In genomic region chr15:59741274-59741906, GRCh38 we compare ENCODE assay signal across 8 cellular contexts. TPM values are rescaled to one million over a fixed set of nuclear protein-coding genes. Genes with fewer than 3 reads are reported as not detected.
DNase-seq lines count a peak whose midpoint lies in the region; ATAC-seq and TF ChIP-seq lines count a peak whose summit lies in the region.

No MANE protein-coding gene starts in this region.

- H3K27me3 Mint-ChIP-seq in activated naive CD4-positive, alpha-beta T cell treated with anti-CD3 and anti-CD28 coated beads, Interleukin-2, amount 10 ng/mL, durations not matched to agents 7 days and 5 days = peaks cover 17% of the 10 kb centered on the region

- CTCF ChIA-PET in activated naive CD4-positive, alpha-beta T cell treated with anti-CD3 and anti-CD28 coated beads, Interleukin-2, amount 10 ng/mL, durations not matched to agents 7 days and 5 days (lab: Charles Lee) = interaction anchor here (0.9 to 1.7 kb wide), 8 partner anchors 10 to 587 kb away, joined by 3 to 10 read pairs (median 4); partner anchors contain the start of gene FOXB1
- CTCF ChIA-PET in GM10248 (lab: Yijun Ruan, JAX) = interaction anchor here (1.1 to 2.9 kb wide), 7 partner anchors 11 to 779 kb away, joined by 3 to 10 read pairs (median 4); no protein-coding TSS in a partner anchor

- H3K36me3 ChIP-seq in testis (ENCODE audit: low read depth, missing control alignments) = no peaks in the 10 kb centered on the region
- H3K36me3 ChIP-seq in effector memory CD4-positive, alpha-beta T cell (ENCODE audit: control insufficient read depth, insufficient read depth, low read length) = no peaks in the 10 kb centered on the region

- H3K4me1 ChIP-seq in testis = no peaks in the 10 kb centered on the region
- no peaks in the 10 kb centered on the region for H3K4me1 ChIP-seq in effector memory CD4-positive, alpha-beta T cell (ENCODE audit: control insufficient read depth, insufficient read depth, low read length, poor library complexity, severe bottlenecking)

- TF ChIP-seq CTCF in epithelial cell of esophagus (IDR thresholded peaks at IDR 0.05; ENCODE audit: insufficient read depth, low read depth, low read length, missing control alignments) (peak; percentile 59), testis (IDR thresholded peaks at IDR 0.05) (no peak), GM10248 (IDR thresholded peaks at IDR 0.05; ENCODE audit: control extremely low read depth, extremely low read depth, low read depth, missing control alignments) (no peak)

- no peaks in the 10 kb centered on the region for H3K9me3 ChIP-seq in testis
- H3K9me3 ChIP-seq in effector memory CD4-positive, alpha-beta T cell (ENCODE audit: control insufficient read depth, low read length) = no peaks in the 10 kb centered on the region

- H3K9me3 Mint-ChIP-seq in activated naive CD4-positive, alpha-beta T cell treated with anti-CD3 and anti-CD28 coated beads, Interleukin-2, amount 10 ng/mL, durations not matched to agents 7 days and 5 days = peaks cover 8% of the 10 kb centered on the region

- H3K4me3 Mint-ChIP-seq in activated naive CD4-positive, alpha-beta T cell treated with anti-CD3 and anti-CD28 coated beads, Interleukin-2, amount 10 ng/mL, durations not matched to agents 7 days and 5 days = no peak overlapping the region

- no peak for ATAC-seq in HG03175 (IDR thresholded peaks at IDR 0.05; ENCODE audit: unreplicated experiment)

- POLR2A ChIA-PET in GM10248 (lab: Yijun Ruan, JAX) = no interaction called here

- no peaks in the 10 kb centered on the region for H3K4me1 Mint-ChIP-seq in activated naive CD4-positive, alpha-beta T cell treated with anti-CD3 and anti-CD28 coated beads, Interleukin-2, amount 10 ng/mL, durations not matched to agents 7 days and 5 days

- no peaks in the 10 kb centered on the region for H3K27me3 ChIP-seq in testis
- no peaks in the 10 kb centered on the region for H3K27me3 ChIP-seq in effector memory CD4-positive, alpha-beta T cell (replicated peaks; ENCODE audit: control insufficient read depth, insufficient read depth, low read length, poor library complexity, severe bottlenecking)

- no peak overlapping the region for H3K4me3 ChIP-seq in epithelial cell of esophagus (ENCODE audit: low read length)
- no peak overlapping the region for H3K4me3 ChIP-seq in testis
- H3K4me3 ChIP-seq in effector memory CD4-positive, alpha-beta T cell (ENCODE audit: insufficient read depth, low read depth, low read length, poor library complexity, severe bottlenecking) = no peak overlapping the region

- intact Hi-C loops in testis (cut with DNase I; ENCODE audit: low total_unique reads) = no loop called here

- no peaks in the 10 kb centered on the region for H3K36me3 Mint-ChIP-seq in activated naive CD4-positive, alpha-beta T cell treated with anti-CD3 and anti-CD28 coated beads, Interleukin-2, amount 10 ng/mL, durations not matched to agents 7 days and 5 days

- H3K27ac Mint-ChIP-seq in activated naive CD4-positive, alpha-beta T cell treated with anti-CD3 and anti-CD28 coated beads, Interleukin-2, amount 10 ng/mL, durations not matched to agents 7 days and 5 days = no peak overlapping the region

- no peak for TF ChIP-seq POLR2A in testis (IDR thresholded peaks at IDR 0.05)

- 31 to 35% methylated on average over 12 of the region's 12 CpGs for WGBS in testis, 2 donors

- no peak overlapping the region for H3K27ac ChIP-seq in testis
- H3K27ac ChIP-seq in effector memory CD4-positive, alpha-beta T cell (ENCODE audit: insufficient read depth, low read length, poor library complexity, severe bottlenecking) = no peak overlapping the region

- peak; percentile 26 for DNase-seq in activated naive CD4-positive, alpha-beta T cell treated with anti-CD3 and anti-CD28 coated beads, Interleukin-2, amount 10 ng/mL, durations not matched to agents 7 days and 5 days
- DNase-seq in activated naive CD4-positive, alpha-beta T cell treated with Interleukin-2 at 50 U/mL for 16 hours = no peak
- DNase-seq in NCI-H524 (lab: John Stamatoyannopoulos, UW) (peak; percentile 86 to 95), epithelial cell of esophagus (ENCODE audit: low read depth) (peak; percentile 60), testis (peak; percentile 29), GM10248 (ENCODE audit: extremely low spot score) (no peak)
- DNase-seq in effector memory CD4-positive, alpha-beta T cell = no peak

RNA-seq across cellular contexts. Expression of gene BNIP2, which starts 52.3 kb away (rescaled TPM):
- 100 to 1,000 TPM; 133 to 145 TPM for total RNA-seq in testis
- 47.9 TPM for polyA plus RNA-seq in testis (ENCODE audit: insufficient read depth, low read depth, low replicate concordance)

Comparison
In these comparisons a context has a peak if more than half of its experiments do, and no peak if none do; other contexts are left out.
1. DNase-seq: peak in activated naive CD4-positive, alpha-beta T cell treated with anti-CD3 and anti-CD28 coated beads, Interleukin-2, amount 10 ng/mL, durations not matched to agents 7 days and 5 days (single experiment), NCI-H524 (2 of 2), epithelial cell of esophagus (single experiment) and testis (single experiment); none in activated naive CD4-positive, alpha-beta T cell treated with Interleukin-2 at 50 U/mL for 16 hours (single experiment), effector memory CD4-positive, alpha-beta T cell (0 of 3) and GM10248 (single experiment).